Comparison of ENCODE assay signal across 10 cellular contexts in genomic region chr3:76585794-76586392, GRCh38.
DNase-seq lines count a peak whose midpoint lies in the region; ATAC-seq and TF ChIP-seq lines count a peak whose summit lies in the region.
"Had no signal": no experiment of that assay in that cellular context is flagged by ENCODE, and none has a peak within 500 bp of the region (broad histone marks: within the 10 kb centered on the region; RNA-seq: fewer than 3 reads in every experiment).

No MANE protein-coding gene starts in this region.

- no peak overlapping the region for H3K27ac Mint-ChIP-seq in T-helper 17 cell
- H3K27ac Mint-ChIP-seq: activated naive CD8-positive, alpha-beta T cell treated with anti-CD3 and anti-CD28 coated beads for 36 hours had no signal

- H3K9me3 ChIP-seq in left ventricle myocardium inferior (replicated peaks) = no peaks in the 10 kb centered on the region
- no peaks in the 10 kb centered on the region for H3K9me3 ChIP-seq in right cardiac atrium (ENCODE audit: control insufficient read depth, low read length)
- H3K9me3 ChIP-seq in Peyer's patch = no peaks in the 10 kb centered on the region
- H3K9me3 ChIP-seq in T-helper 17 cell (ENCODE audit: control insufficient read depth, low read length, poor library complexity, severe bottlenecking) = no peaks in the 10 kb centered on the region

- TF ChIP-seq CTCF in left ventricle myocardium inferior (IDR thresholded peaks at IDR 0.05; ENCODE audit: borderline replicate concordance) (peak; percentile 65), Peyer's patch (IDR thresholded peaks at IDR 0.05) (peak in 4 of 6 experiments; percentile 21 to 43 (median 30)), foreskin keratinocyte (conservative IDR thresholded peaks at IDR 0.05) (peak; percentile 67)

- no peaks in the 10 kb centered on the region for H3K36me3 Mint-ChIP-seq in T-helper 17 cell (ENCODE audit: low read depth)

- H3K27me3 Mint-ChIP-seq in T-helper 17 cell = no peaks in the 10 kb centered on the region
- H3K27me3 Mint-ChIP-seq: activated naive CD8-positive, alpha-beta T cell treated with anti-CD3 and anti-CD28 coated beads for 36 hours had no signal

- H3K4me3 ChIP-seq in left ventricle myocardium inferior = no peak overlapping the region
- H3K4me3 ChIP-seq in right cardiac atrium (ENCODE audit: low read length) = no peak overlapping the region
- no peak overlapping the region for H3K4me3 ChIP-seq in Peyer's patch

- H3K4me3 Mint-ChIP-seq in T-helper 17 cell = no peak overlapping the region
- H3K4me3 Mint-ChIP-seq: activated naive CD8-positive, alpha-beta T cell treated with anti-CD3 and anti-CD28 coated beads for 36 hours had no signal

- H3K27ac ChIP-seq in left ventricle myocardium inferior (replicated peaks) = no peak overlapping the region
- no peak overlapping the region for H3K27ac ChIP-seq in right cardiac atrium (ENCODE audit: low read length)
- no peak overlapping the region for H3K27ac ChIP-seq in Peyer's patch
- no peak overlapping the region for H3K27ac ChIP-seq in foreskin keratinocyte

- no peak for TF ChIP-seq POLR2A in Peyer's patch (IDR thresholded peaks at IDR 0.05)

- 56% methylated on average over 2 of the region's 2 CpGs for WGBS in right cardiac atrium

- no peaks in the 10 kb centered on the region for H3K36me3 ChIP-seq in left ventricle myocardium inferior
- H3K36me3 ChIP-seq in Peyer's patch = no peaks in the 10 kb centered on the region

- H3K4me1 ChIP-seq in left ventricle myocardium inferior (peaks cover 7% of the 10 kb centered on the region), right cardiac atrium (ENCODE audit: control insufficient read depth, insufficient read depth, low read length) (no peaks in the 10 kb centered on the region), Peyer's patch (no peaks in the 10 kb centered on the region), foreskin keratinocyte (no peaks in the 10 kb centered on the region)

- ATAC-seq in right cardiac atrium = no peak
- peak; percentile 71 for ATAC-seq in foreskin keratinocyte
- no peak for ATAC-seq in HG02759 (IDR thresholded peaks at IDR 0.05; ENCODE audit: unreplicated experiment)
- ATAC-seq in stimulated activated naive CD8-positive, alpha-beta T cell treated with anti-CD3 and anti-CD28 coated beads, Interleukin-15, Interleukin-2, amounts not matched to agents 100 U/mL and 50 U/mL, for 24 hours = no peak
- ATAC-seq in T-helper 17 cell = no peak

- no peak for DNase-seq in left ventricle myocardium inferior
- DNase-seq in right cardiac atrium = no peak
- DNase-seq in Peyer's patch = no peak
- no peak for DNase-seq in foreskin keratinocyte
- DNase-seq in stimulated activated naive CD8-positive, alpha-beta T cell treated with anti-CD3 and anti-CD28 coated beads, Interleukin-15, Interleukin-2, amounts not matched to agents 100 U/mL and 50 U/mL, for 24 hours = no peak
- no peak for DNase-seq in cerebellar nuclear complex (lab: John Stamatoyannopoulos, UW)
- DNase-seq in T-helper 17 cell = no peak
- DNase-seq: activated naive CD8-positive, alpha-beta T cell treated with anti-CD3 and anti-CD28 coated beads for 36 hours; NCI-H1694 had no signal

- H3K4me1 Mint-ChIP-seq in T-helper 17 cell = no peaks in the 10 kb centered on the region
- H3K4me1 Mint-ChIP-seq: activated naive CD8-positive, alpha-beta T cell treated with anti-CD3 and anti-CD28 coated beads for 36 hours had no signal

- H3K27me3 ChIP-seq in left ventricle myocardium inferior (ENCODE audit: low read depth) (no peaks in the 10 kb centered on the region), right cardiac atrium (ENCODE audit: control insufficient read depth, insufficient read depth) (no peaks in the 10 kb centered on the region), Peyer's patch (no peaks in the 10 kb centered on the region), foreskin keratinocyte (no peaks in the 10 kb centered on the region)

- intact Hi-C loops in left ventricle myocardium inferior (cut with micrococcal nuclease) (no loop called here), right cardiac atrium (cut with DNase I) (loop anchor here in 1 of 4 donors (10.0 kb wide), 1 partner anchor 221 kb away; no protein-coding TSS in a partner anchor)
